ENCODE assay signal across 1 cellular context in the genomic region with DNA sequence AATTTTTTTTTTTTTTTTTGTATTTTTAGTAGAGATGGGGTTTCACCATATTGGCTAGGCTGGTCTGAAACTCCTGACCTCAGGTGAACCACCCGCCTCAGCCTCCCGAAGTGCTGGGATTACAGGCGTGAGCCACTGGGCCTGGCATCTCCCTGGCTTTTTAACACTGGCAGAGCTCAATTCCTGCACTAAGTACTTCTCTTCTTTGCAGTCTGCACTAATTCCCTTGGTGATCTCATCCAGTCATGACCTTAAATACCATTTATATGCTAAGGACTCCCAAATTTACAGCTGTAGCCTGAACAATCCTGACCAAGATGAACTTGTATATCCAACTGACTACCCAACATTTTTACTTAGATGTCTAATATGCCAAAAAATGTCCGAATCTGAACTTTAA.
TF ChIP-seq lines count a peak whose summit lies in the region.

No MANE protein-coding gene starts in this region.

TF ChIP-seq in IMR-90, 13 proteins besides CTCF, POLR2A, EP300 and RAD21 (continued from another document):
- TF ChIP-seq MAZ (IDR thresholded peaks at IDR 0.05; ENCODE audit: borderline replicate concordance, low read depth, low read length) (no peak), CHD1 (IDR thresholded peaks at IDR 0.05; ENCODE audit: low read depth, low read length) (no peak), ELK1 (IDR thresholded peaks at IDR 0.05; ENCODE audit: borderline replicate concordance, low read depth, low read length) (no peak), BHLHE40 (IDR thresholded peaks at IDR 0.05; ENCODE audit: low read depth, low read length) (no peak), FOS (IDR thresholded peaks at IDR 0.05; ENCODE audit: low read depth, low read length) (no peak), RFX5 (IDR thresholded peaks at IDR 0.05; ENCODE audit: low read depth, low read length) (no peak), MAFK (IDR thresholded peaks at IDR 0.05; ENCODE audit: low read depth, low read length) (no peak), CEBPB (IDR thresholded peaks at IDR 0.05; ENCODE audit: low read depth, low read length) (no peak)
- TF ChIP-seq, protein P1, sequence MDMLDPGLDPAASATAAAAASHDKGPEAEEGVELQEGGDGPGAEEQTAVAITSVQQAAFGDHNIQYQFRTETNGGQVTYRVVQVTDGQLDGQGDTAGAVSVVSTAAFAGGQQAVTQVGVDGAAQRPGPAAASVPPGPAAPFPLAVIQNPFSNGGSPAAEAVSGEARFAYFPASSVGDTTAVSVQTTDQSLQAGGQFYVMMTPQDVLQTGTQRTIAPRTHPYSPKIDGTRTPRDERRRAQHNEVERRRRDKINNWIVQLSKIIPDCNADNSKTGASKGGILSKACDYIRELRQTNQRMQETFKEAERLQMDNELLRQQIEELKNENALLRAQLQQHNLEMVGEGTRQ (IDR thresholded peaks at IDR 0.05; ENCODE audit: low read depth, low read length) = no peak
TF ChIP-seq in IMR-90: peak in this region for 0.
